In the genomic region with DNA sequence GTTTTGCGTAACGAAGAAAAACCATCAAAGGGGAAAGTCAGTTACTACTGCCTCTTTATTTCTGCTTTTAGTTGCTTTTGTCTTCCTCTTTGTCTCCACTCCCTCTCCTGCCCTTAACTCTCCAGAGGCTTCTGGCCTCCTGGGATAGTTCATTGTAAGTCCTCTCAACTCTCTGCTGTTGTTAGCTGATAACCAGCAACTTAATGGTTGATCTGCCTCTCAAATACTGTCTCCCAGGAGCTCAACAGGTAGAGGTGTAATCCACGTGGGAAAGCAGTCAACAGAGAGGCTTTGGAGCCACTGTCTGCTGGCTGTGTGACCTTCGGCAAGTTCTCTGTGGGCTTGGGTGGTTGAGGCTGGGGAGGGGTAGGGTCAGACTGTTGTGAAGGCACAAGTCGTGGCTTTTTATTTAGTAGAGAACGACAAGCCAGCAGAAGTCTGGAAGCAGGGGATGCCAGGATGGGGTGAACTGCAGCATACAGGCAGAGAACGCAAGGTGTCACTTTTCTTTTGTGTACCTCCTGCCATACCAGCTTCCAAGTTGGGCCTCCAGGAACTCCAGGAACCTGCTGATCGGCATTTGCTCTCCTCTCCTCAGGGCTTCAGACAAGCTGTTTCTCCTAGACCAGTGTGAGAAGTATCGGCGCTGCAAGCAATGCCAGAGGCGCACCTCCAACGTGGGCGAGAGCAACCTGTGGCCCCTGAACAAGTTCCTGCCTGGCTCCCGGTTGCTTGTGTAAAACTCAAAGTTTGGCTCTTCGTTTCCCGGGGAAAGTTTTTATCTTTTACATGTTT, we compare ENCODE assay signal across 20 cellular contexts. TPM values are rescaled to one million over a fixed set of nuclear protein-coding genes. Genes with fewer than 3 reads are reported as not detected.
A peak's percentile ranks its signal among the peaks of the same experiment; 100 is the strongest.
DNase-seq lines count a peak whose midpoint lies in the region; ATAC-seq, FAIRE-seq and TF ChIP-seq lines count a peak whose summit lies in the region.
"Had no signal": no experiment of that assay in that cellular context is flagged by ENCODE, and none has a peak within 500 bp of the region (broad histone marks: within the 10 kb centered on the region; RNA-seq: fewer than 3 reads in every experiment).

No MANE protein-coding gene starts in this region.

- H4K20me1 ChIP-seq in K562 (replicated peaks; ENCODE audit: control insufficient read depth, insufficient read depth, low read length) = no peaks in the 10 kb centered on the region

- H2AFZ ChIP-seq in K562 (ENCODE audit: low read depth, low read length) = peak overlapping the region; percentile 35; the same call in 1 of the 2 replicates

- no peak overlapping the region for H3K9ac ChIP-seq in K562 (ENCODE audit: insufficient read depth in 1 of 2, low read depth in 2 of 2, low read length in 2 of 2)

- FAIRE-seq in K562 (lab: Jason Lieb, UNC) = no peak
- FAIRE-seq in urothelium cell line (lab: Jason Lieb, UNC) = no peak

- H3K36me3 ChIP-seq in K562 (ENCODE audit: control insufficient read depth, insufficient read depth, low read length) = no peaks in the 10 kb centered on the region
- H3K36me3 ChIP-seq: HAP-1, MG63 had no signal

- TF ChIP-seq RAD21 in K562 (CRISPR knock-in tag; conservative IDR thresholded peaks at IDR 0.05 in 1 of 2, IDR thresholded peaks at IDR 0.05 in 1 of 2) = no peak

- H3K4me1 Mint-ChIP-seq in progenitor cell of endocrine pancreas (ENCODE audit: low read depth) = peaks cover 25% of the 10 kb centered on the region

- peaks cover 4% of the 10 kb centered on the region for H3K36me3 Mint-ChIP-seq in progenitor cell of endocrine pancreas (ENCODE audit: insufficient read depth)

- TF ChIP-seq CTCF in K562 (IDR thresholded peaks at IDR 0.05 in 2 of 3, conservative IDR thresholded peaks at IDR 0.05 in 1 of 3; ENCODE audit: insufficient read depth in 2 of 3, low read depth in 1 of 3, low read length in 3 of 3) (no peak), progenitor cell of endocrine pancreas (IDR thresholded peaks at IDR 0.05; ENCODE audit: unreplicated experiment) (no peak)

- H3K9me3 ChIP-seq in K562 (replicated peaks; ENCODE audit: control insufficient read depth, insufficient read depth, low read depth, low read length) = no peaks in the 10 kb centered on the region

- H3K4me3 ChIP-seq in K562 = no peak overlapping the region
- H3K4me3 ChIP-seq: HAP-1, MG63 had no signal

- peak; percentile 38 for DNase-seq in SIG-M5 treated with dmso at 0.1 percent for 504 hours (lab: John Stamatoyannopoulos, UW; ENCODE audit: unreplicated experiment)
- no peak for DNase-seq in SIG-M5 (lab: John Stamatoyannopoulos, UW)
- DNase-seq in NOMO-1 (lab: John Stamatoyannopoulos, UW; ENCODE audit: unreplicated experiment in 2 of 2) = peak; percentile 18 to 27
- no peak for DNase-seq in K562 (ENCODE audit: extremely low read depth in 1 of 4, low spot score in 3 of 4)
- DNase-seq in progenitor cell of endocrine pancreas (ENCODE audit: low spot score, unreplicated experiment) = no peak
- no peak for DNase-seq in NCI-H2196 (lab: John Stamatoyannopoulos, UW; ENCODE audit: unreplicated experiment)
- DNase-seq in urothelium cell line (ENCODE audit: low spot score) = no peak
- DNase-seq: 8988T, C1 segment of cervical spinal cord, EL, MG63, NCI-H1417 treated with DMSO at 0.1 percent for 48 hours, NCI-H2081, NCI-H2227 treated with DMSO at 0.1 percent for 48 hours, NCI-H524 treated with DMSO at 0.1 percent for 48 hours had no signal

- H3K27me3 Mint-ChIP-seq in progenitor cell of endocrine pancreas = no peaks in the 10 kb centered on the region

- H3K27ac Mint-ChIP-seq in progenitor cell of endocrine pancreas = peak overlapping the region; percentile 33

- no peak overlapping the region for H3K4me2 ChIP-seq in K562 (ENCODE audit: insufficient read depth, low read length)

- WGBS in K562 (ENCODE audit: insufficient coverage, low coverage, missing lambda C conversion rate) = 41% methylated on average over 16 of the region's 16 CpGs

- peaks cover 0 to 8% of the 10 kb centered on the region in 2 experiments; a peak in 1 of 5 replicates for H3K27me3 ChIP-seq in K562 (ENCODE audit: control insufficient read depth in 2 of 2, insufficient read depth in 2 of 2, low read length in 2 of 2)
- H3K27me3 ChIP-seq: MG63 had no signal

- no TSS peak for BruUV-seq in K562 (replicated peaks; lab: Mats Ljungman, UMichigan)

- no peaks in the 10 kb centered on the region for H3K9me1 ChIP-seq in K562 (ENCODE audit: control insufficient read depth, insufficient read depth, low read length)

- no peak; the same call in 2 of the 3 replicates for ATAC-seq in K562
- ATAC-seq in GM19324 (IDR thresholded peaks at IDR 0.05; ENCODE audit: low FRiP score, unreplicated experiment) = no peak
- ATAC-seq: Panc1, Right ventricle myocardium inferior, SK-N-SH treated with all-trans-retinoic acid at 6 μM for 48 hours had no signal

- H3K79me2 ChIP-seq in K562 (ENCODE audit: control insufficient read depth, insufficient read depth, low read length) = no peaks in the 10 kb centered on the region

- TF ChIP-seq POLR2A in K562 (conservative IDR thresholded peaks at IDR 0.05) = no peak

- in situ Hi-C loops in K562 (cut with MboI) = no loop called here

- intact Hi-C loops in K562 (cut with micrococcal nuclease) = no loop called here

- POLR2A ChIA-PET in K562 (lab: Yijun Ruan, JAX) = interaction anchor here (0.7 kb wide), 1 partner anchor 382 kb away, joined by 3 read pairs; no protein-coding TSS in a partner anchor

- H3K9me3 Mint-ChIP-seq in progenitor cell of endocrine pancreas (ENCODE audit: low read depth) = peaks cover 11% of the 10 kb centered on the region

- CTCF ChIA-PET in K562 (lab: Yijun Ruan, JAX; ENCODE audit: low intra/inter-chr PET ratio) = no interaction called here

- H3K4me1 ChIP-seq in K562 (replicated peaks in 1 of 2; ENCODE audit: control insufficient read depth in 2 of 2, insufficient read depth in 2 of 2, low read length in 2 of 2) = peaks cover 0 to 12% of the 10 kb centered on the region in 2 experiments; a peak in 3 of 5 replicates
- H3K4me1 ChIP-seq: HAP-1 had no signal

- H3K27ac ChIP-seq in K562 (ENCODE audit: extremely low read depth, low read depth, low read length) = no peak overlapping the region

- no peak for TF ChIP-seq EP300 in K562 (IDR thresholded peaks at IDR 0.05; ENCODE audit: low read length)

- H3K4me3 Mint-ChIP-seq in progenitor cell of endocrine pancreas (ENCODE audit: low read depth) = no peak overlapping the region

TF ChIP-seq in K562, 482 proteins besides CTCF, POLR2A, EP300 and RAD21:
- no peak for TF ChIP-seq HNRNPLL (IDR thresholded peaks at IDR 0.05; ENCODE audit: low read depth, low read length, poor library complexity, severe bottlenecking)
- no peak for TF ChIP-seq SMAD2 (IDR thresholded peaks at IDR 0.05; ENCODE audit: low read depth, low read length)
- TF ChIP-seq KDM2B (CRISPR knock-in tag; IDR thresholded peaks at IDR 0.05) = no peak
- no peak for TF ChIP-seq TSC22D4 (tag; IDR thresholded peaks at IDR 0.05)
- TF ChIP-seq TCF3 (CRISPR knock-in tag; IDR thresholded peaks at IDR 0.05) = peak; percentile 32; the same call in 1 of the 2 replicates
- TF ChIP-seq ZNF668 (CRISPR knock-in tag; IDR thresholded peaks at IDR 0.05) = no peak
- no peak for TF ChIP-seq DNMT1 (IDR thresholded peaks at IDR 0.05)

RNA-seq across cellular contexts. Expression of gene CCDC81, which starts 47.5 kb away (rescaled TPM):
- total RNA-seq in K562 (2011; cell fraction: chromatin; rRNA removed; ENCODE audit: low replicate concordance) = 1.2 and 3.3 TPM in 2 replicates
- total RNA-seq in K562 (2011; cell fraction: nucleolus; rRNA removed) = 0.67 and 1.6 TPM in 2 replicates
- total RNA-seq in K562 (2011; cell fraction: nucleoplasm; rRNA removed) = 0.59 and 2.4 TPM in 2 replicates
- total RNA-seq in K562 (2014; rRNA removed) (0.33 and 0.82 TPM in 2 replicates), K562 (2014; rRNA removed; fragmentation: Illumina TruSeq; extraction: Trizol) (0.36 and 0.54 TPM in 2 replicates), K562 (2015; rRNA removed; fragmentation: Illumina TruSeq; extraction: Trizol) (0.34 and 1.0 TPM in 2 replicates), K562 (2021) (0.16 and 0.63 TPM in 2 replicates), progenitor cell of endocrine pancreas (1.3 TPM in 2 replicates)
- polyA plus RNA-seq in K562 (2011; rRNA removed) (0.30 and 0.46 TPM in 2 replicates), K562 (2014; fragmentation: Illumina TruSeq; extraction: Trizol) (0.28 and 0.48 TPM in 2 replicates), K562 (2014; fragmentation: Nextera tagmentation; extraction: Ambion mirVana) (under 1 TPM; 0.24 to 0.41 TPM), K562 (2014; rRNA removed) (0.23 and 0.90 TPM in 2 replicates)
- 0.07 and 0.16 TPM in 2 replicates for polyA plus RNA-seq in K562 (2011; cell fraction: cytosol; rRNA removed)
- 1.7 and 1.8 TPM in 2 replicates for polyA plus RNA-seq in K562 (2011; cell fraction: nucleus; rRNA removed)
- 0.15 and 0.34 TPM in 2 replicates for polyA plus RNA-seq in K562 (2012)
- 0.95 and 1.4 TPM in 2 replicates for polyA minus RNA-seq in K562 (2011; rRNA and poly(A)+ RNA removed)
- not detected in 2 replicates for polyA minus RNA-seq in K562 (2011; cell fraction: cytosol; rRNA and poly(A)+ RNA removed)
- polyA minus RNA-seq in K562 (2011; cell fraction: nucleus; rRNA and poly(A)+ RNA removed) = 0.67 and 2.0 TPM in 2 replicates

Comparison
In these comparisons a context has a peak if more than half of its experiments do, and no peak if none do; other contexts are left out.
1. DNase-seq: peak in SIG-M5 treated with dmso at 0.1 percent for 504 hours (single experiment) and NOMO-1 (2 of 2); none in SIG-M5 (single experiment), K562 (0 of 4), progenitor cell of endocrine pancreas (single experiment), NCI-H2196 (single experiment) and urothelium cell line (single experiment).